In the genomic region with DNA sequence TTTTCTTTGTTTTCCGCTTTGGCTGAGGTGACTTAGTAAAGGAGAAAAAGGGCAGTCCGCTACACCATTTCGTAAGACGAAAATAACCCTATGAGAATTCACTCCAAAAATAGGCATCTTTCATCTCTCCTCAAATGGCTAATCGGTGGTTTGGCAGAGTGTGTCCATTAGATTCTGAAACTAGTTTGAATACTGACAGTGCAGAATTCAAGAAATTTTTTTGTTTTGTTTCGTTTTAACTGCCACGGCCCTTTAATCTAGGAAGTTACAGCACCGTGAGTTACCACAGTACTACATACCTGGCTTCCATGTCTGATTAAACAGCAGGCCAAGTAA, we compare ENCODE assay signal across 8 cellular contexts.
A peak's percentile ranks its signal among the peaks of the same experiment; 100 is the strongest.
DNase-seq lines count a peak whose midpoint lies in the region; ATAC-seq, FAIRE-seq and TF ChIP-seq lines count a peak whose summit lies in the region.

No MANE protein-coding gene starts in this region.

- no peaks in the 10 kb centered on the region for H3K27me3 Mint-ChIP-seq in CD8-positive, alpha-beta T cell (ENCODE audit: low read depth)

- peaks cover 15% of the 10 kb centered on the region for H3K4me1 Mint-ChIP-seq in CD8-positive, alpha-beta T cell (ENCODE audit: low read depth)

- H3K4me3 Mint-ChIP-seq in CD8-positive, alpha-beta T cell = peak overlapping the region; percentile 96

- no peak for DNase-seq in CD8-positive, alpha-beta T cell
- peak; percentile 85 for DNase-seq in RPMI8226
- no peak for DNase-seq in NCI-H446 treated with DMSO at 0.1 percent for 48 hours (lab: John Stamatoyannopoulos, UW)
- no peak for DNase-seq in activated CD8-positive, alpha-beta memory T cell treated with anti-CD3 and anti-CD28 coated beads for 24 hours

- no peaks in the 10 kb centered on the region for H3K36me3 ChIP-seq in CD8-positive, alpha-beta T cell (ENCODE audit: insufficient read depth, low read length)
- H3K36me3 ChIP-seq in mucosa of stomach (ENCODE audit: control insufficient read depth, insufficient read depth, low read length) = no peaks in the 10 kb centered on the region

- peaks cover 9% of the 10 kb centered on the region for H3K4me1 ChIP-seq in CD8-positive, alpha-beta T cell (ENCODE audit: insufficient read depth, low read length)
- H3K4me1 ChIP-seq in mucosa of stomach (ENCODE audit: control insufficient read depth, insufficient read depth, low read length) = peaks cover 8% of the 10 kb centered on the region

- peak overlapping the region; percentile 95 for H3K4me3 ChIP-seq in CD8-positive, alpha-beta T cell (ENCODE audit: low read depth, low read length)
- peak overlapping the region; percentile 81 for H3K4me3 ChIP-seq in mucosa of stomach (ENCODE audit: low read length)

- H3K9ac ChIP-seq in mucosa of stomach (ENCODE audit: low read length) = peak overlapping the region; percentile 86

- POLR2A ChIA-PET in CD8-positive, alpha-beta T cell (lab: Charles Lee) = no interaction called here

- no peaks in the 10 kb centered on the region for H3K27me3 ChIP-seq in CD8-positive, alpha-beta T cell (ENCODE audit: insufficient read depth, low read length)
- no peaks in the 10 kb centered on the region for H3K27me3 ChIP-seq in mucosa of stomach (ENCODE audit: control insufficient read depth, insufficient read depth, low read length)

- no peak for TF ChIP-seq CTCF in CD8-positive, alpha-beta T cell (IDR thresholded peaks at IDR 0.05)

- peak overlapping the region; percentile 92 for H3K27ac Mint-ChIP-seq in CD8-positive, alpha-beta T cell

- no peaks in the 10 kb centered on the region for H3K9me3 ChIP-seq in CD8-positive, alpha-beta T cell (ENCODE audit: low read length)
- H3K9me3 ChIP-seq in mucosa of stomach (ENCODE audit: control insufficient read depth, low read length) = no peaks in the 10 kb centered on the region

- no peaks in the 10 kb centered on the region for H3K9me3 Mint-ChIP-seq in CD8-positive, alpha-beta T cell

- CTCF ChIA-PET in CD8-positive, alpha-beta T cell (lab: Charles Lee) = no interaction called here

- peaks cover 11% of the 10 kb centered on the region for H3K36me3 Mint-ChIP-seq in CD8-positive, alpha-beta T cell

- ATAC-seq in CD8-positive, alpha-beta T cell = peak; percentile 29
- ATAC-seq in GM18907 (IDR thresholded peaks at IDR 0.05; ENCODE audit: unreplicated experiment) (peak; percentile 69), HG03095 (IDR thresholded peaks at IDR 0.05; ENCODE audit: unreplicated experiment) (peak; percentile 65)

- H3K27ac ChIP-seq in CD8-positive, alpha-beta T cell (ENCODE audit: low read depth, low read length) = peak overlapping the region; percentile 70

- peak; percentile 39 for FAIRE-seq in endometrium (lab: Jason Lieb, UNC)

- intact Hi-C loops in CD8-positive, alpha-beta T cell (cut with DNase I, micrococcal nuclease) = loop anchor here (2.0 to 10.0 kb wide), 10 partner anchors 364 to 1546 kb away; partner anchors contain the start of genes CDK8 (in 1 of the 2), MIPEP (in 1 of the 2), MTMR6 (in 1 of the 2) and PARP4 (in 1 of the 2)
